8 cellular contexts compared by ENCODE assay signal in the genomic region with DNA sequence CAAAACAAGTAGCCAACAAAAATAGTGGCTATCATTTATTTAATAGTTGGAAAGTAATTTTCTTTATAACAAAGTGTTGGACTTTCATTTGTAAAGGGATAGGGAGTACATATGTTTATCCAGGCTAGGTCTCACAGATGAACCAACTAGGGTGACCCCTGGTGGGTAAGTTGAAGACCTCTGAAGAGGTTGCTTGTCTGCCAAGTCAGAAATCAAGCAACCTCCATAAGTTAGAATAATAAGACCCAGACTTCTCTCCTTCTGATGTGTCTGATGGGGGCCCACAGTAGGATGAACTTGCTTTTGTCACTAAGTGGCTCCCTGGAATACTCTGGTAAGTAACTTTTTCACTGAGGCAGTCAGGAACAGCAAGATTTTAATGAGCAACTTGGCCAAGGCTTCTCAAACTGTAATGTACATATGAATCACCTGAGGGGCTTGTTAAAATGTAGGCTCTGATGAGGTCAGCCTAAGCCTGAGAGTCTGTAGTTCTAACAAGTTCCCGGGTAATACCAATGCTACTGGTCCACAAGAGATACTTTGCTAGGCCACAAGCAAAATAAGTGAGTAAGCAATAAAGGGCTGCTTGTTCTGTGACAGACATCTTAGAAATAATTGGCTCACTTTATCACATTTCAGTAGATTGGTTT.
DNase-seq lines count a peak whose midpoint lies in the region; ATAC-seq, FAIRE-seq and TF ChIP-seq lines count a peak whose summit lies in the region.
"Had no signal": no experiment of that assay in that cellular context is flagged by ENCODE, and none has a peak within 500 bp of the region (broad histone marks: within the 10 kb centered on the region; RNA-seq: fewer than 3 reads in every experiment).

No MANE protein-coding gene starts in this region.

- no peaks in the 10 kb centered on the region for H4K20me1 ChIP-seq in neural cell (ENCODE audit: insufficient read depth)

- H3K27ac ChIP-seq in HUES48 (ENCODE audit: low read depth, low read length) (peak overlapping the region; percentile 46), neural cell (ENCODE audit: low read length) (no peak overlapping the region)

- H3K4me1 ChIP-seq in HUES48 (ENCODE audit: control insufficient read depth, insufficient read depth, low read length), result peaks cover 13% of the 10 kb centered on the region

- no peaks in the 10 kb centered on the region for H3K9me3 ChIP-seq in HUES48 (ENCODE audit: control insufficient read depth, insufficient read depth, low read length)
- H3K9me3 ChIP-seq in neural cell (ENCODE audit: low read length), result no peaks in the 10 kb centered on the region

- H3K27ac Mint-ChIP-seq in WTC11, result no peak overlapping the region

- DNase-seq in WTC11 (ENCODE audit: low spot score), result no peak
- DNase-seq in GDM1 (lab: John Stamatoyannopoulos, UW), result no peak
- no peak for DNase-seq in GM19239 (ENCODE audit: insufficient read length, low spot score)
- no peak for DNase-seq in left ventricle myocardium superior

- no peaks in the 10 kb centered on the region for H3K79me2 ChIP-seq in neural cell (replicated peaks; ENCODE audit: insufficient read depth, low read length)

- no peaks in the 10 kb centered on the region for H3K36me3 Mint-ChIP-seq in WTC11

- H3K4me3 ChIP-seq in HUES48 (ENCODE audit: low read depth, low read length) (no peak overlapping the region), neural cell (ENCODE audit: low read length) (no peak overlapping the region)

- POLR2A ChIA-PET in WTC11 (lab: Charles Lee), result no interaction called here

- no peak overlapping the region for H2AFZ ChIP-seq in neural cell (ENCODE audit: low read depth, low read length)

- no peak for FAIRE-seq in GM19239 (lab: Jason Lieb, UNC)
- FAIRE-seq: endothelial cell of umbilical vein had no signal

- no peak for TF ChIP-seq EP300 in neural cell (conservative IDR thresholded peaks at IDR 0.05; ENCODE audit: poor library complexity, severe bottlenecking)

- no peaks in the 10 kb centered on the region for H3K9me2 ChIP-seq in neural cell (ENCODE audit: insufficient read depth, low read length)

- H3K9ac ChIP-seq in HUES48 (ENCODE audit: low read depth, low read length) (no peak overlapping the region), neural cell (ENCODE audit: low read length) (no peak overlapping the region)

- H3K9me3 Mint-ChIP-seq in WTC11, result no peaks in the 10 kb centered on the region

- ATAC-seq in GM18519 (IDR thresholded peaks at IDR 0.05; ENCODE audit: low FRiP score, unreplicated experiment) (peak; percentile 47), WTC11 (peak; percentile 88), left ventricle myocardium superior (no peak)

- TF ChIP-seq RAD21 in neural cell (conservative IDR thresholded peaks at IDR 0.05), result peak; percentile 16

- H3K36me3 ChIP-seq in HUES48 (ENCODE audit: control insufficient read depth, insufficient read depth, low read length) (no peaks in the 10 kb centered on the region), neural cell (ENCODE audit: insufficient read depth, low read length) (no peaks in the 10 kb centered on the region)

- intact Hi-C loops in left ventricle myocardium superior (cut with micrococcal nuclease), result no loop called here

- peaks cover 28% of the 10 kb centered on the region for H3K4me1 Mint-ChIP-seq in WTC11

- TF ChIP-seq CTCF in WTC11 (IDR thresholded peaks at IDR 0.05) (no peak), neural cell (IDR thresholded peaks at IDR 0.05; ENCODE audit: poor library complexity, severe bottlenecking) (peak; percentile 22)

- no peaks in the 10 kb centered on the region for H3F3A ChIP-seq in neural cell (ENCODE audit: insufficient read depth, low read length, poor library complexity, severe bottlenecking)

- H3K27me3 Mint-ChIP-seq in WTC11 (ENCODE audit: low read depth), result no peaks in the 10 kb centered on the region

- H3K4me3 Mint-ChIP-seq in WTC11, result no peak overlapping the region

- CTCF ChIA-PET in WTC11 (lab: Charles Lee), result no interaction called here

- H3K4me2 ChIP-seq in neural cell (ENCODE audit: low read length), result no peak overlapping the region

- H3K27me3 ChIP-seq in HUES48 (ENCODE audit: control insufficient read depth, insufficient read depth, low read length) (no peaks in the 10 kb centered on the region), neural cell (ENCODE audit: insufficient read depth, low read depth, low read length) (no peaks in the 10 kb centered on the region)

TF ChIP-seq in WTC11, 78 proteins besides CTCF, POLR2A, EP300 and RAD21 (continues in another document):
- no peak for TF ChIP-seq FOXJ3 (CRISPR knock-in tag; IDR thresholded peaks at IDR 0.05; ENCODE audit: borderline replicate concordance)
- TF ChIP-seq, protein P1, sequence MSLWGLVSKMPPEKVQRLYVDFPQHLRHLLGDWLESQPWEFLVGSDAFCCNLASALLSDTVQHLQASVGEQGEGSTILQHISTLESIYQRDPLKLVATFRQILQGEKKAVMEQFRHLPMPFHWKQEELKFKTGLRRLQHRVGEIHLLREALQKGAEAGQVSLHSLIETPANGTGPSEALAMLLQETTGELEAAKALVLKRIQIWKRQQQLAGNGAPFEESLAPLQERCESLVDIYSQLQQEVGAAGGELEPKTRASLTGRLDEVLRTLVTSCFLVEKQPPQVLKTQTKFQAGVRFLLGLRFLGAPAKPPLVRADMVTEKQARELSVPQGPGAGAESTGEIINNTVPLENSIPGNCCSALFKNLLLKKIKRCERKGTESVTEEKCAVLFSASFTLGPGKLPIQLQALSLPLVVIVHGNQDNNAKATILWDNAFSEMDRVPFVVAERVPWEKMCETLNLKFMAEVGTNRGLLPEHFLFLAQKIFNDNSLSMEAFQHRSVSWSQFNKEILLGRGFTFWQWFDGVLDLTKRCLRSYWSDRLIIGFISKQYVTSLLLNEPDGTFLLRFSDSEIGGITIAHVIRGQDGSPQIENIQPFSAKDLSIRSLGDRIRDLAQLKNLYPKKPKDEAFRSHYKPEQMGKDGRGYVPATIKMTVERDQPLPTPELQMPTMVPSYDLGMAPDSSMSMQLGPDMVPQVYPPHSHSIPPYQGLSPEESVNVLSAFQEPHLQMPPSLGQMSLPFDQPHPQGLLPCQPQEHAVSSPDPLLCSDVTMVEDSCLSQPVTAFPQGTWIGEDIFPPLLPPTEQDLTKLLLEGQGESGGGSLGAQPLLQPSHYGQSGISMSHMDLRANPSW (CRISPR knock-in tag; conservative IDR thresholded peaks at IDR 0.05; ENCODE audit: low read depth), result no peak
- no peak for TF ChIP-seq ZNF512 (CRISPR knock-in tag; IDR thresholded peaks at IDR 0.05; ENCODE audit: borderline replicate concordance)
- TF ChIP-seq ETV6 (CRISPR knock-in tag; IDR thresholded peaks at IDR 0.05), result no peak
- no peak for TF ChIP-seq MYBL2 (CRISPR knock-in tag; IDR thresholded peaks at IDR 0.05)

TF ChIP-seq in neural cell, 6 proteins besides CTCF, POLR2A, EP300 and RAD21:
- TF ChIP-seq POLR2AphosphoS5 (IDR thresholded peaks at IDR 0.05), result no peak
- TF ChIP-seq REST (IDR thresholded peaks at IDR 0.05; ENCODE audit: borderline replicate concordance), result no peak
- no peak for TF ChIP-seq EZH2 (IDR thresholded peaks at IDR 0.05; ENCODE audit: borderline replicate concordance, insufficient read depth, low read length, poor library complexity, severe bottlenecking)
- no peak for TF ChIP-seq SMC3 (conservative IDR thresholded peaks at IDR 0.05; ENCODE audit: poor library complexity)
- no peak for TF ChIP-seq TAF1 (IDR thresholded peaks at IDR 0.05; ENCODE audit: low read depth)
- no peak for TF ChIP-seq MXI1 (conservative IDR thresholded peaks at IDR 0.05; ENCODE audit: poor library complexity, severe bottlenecking)
